In the genomic region with DNA sequence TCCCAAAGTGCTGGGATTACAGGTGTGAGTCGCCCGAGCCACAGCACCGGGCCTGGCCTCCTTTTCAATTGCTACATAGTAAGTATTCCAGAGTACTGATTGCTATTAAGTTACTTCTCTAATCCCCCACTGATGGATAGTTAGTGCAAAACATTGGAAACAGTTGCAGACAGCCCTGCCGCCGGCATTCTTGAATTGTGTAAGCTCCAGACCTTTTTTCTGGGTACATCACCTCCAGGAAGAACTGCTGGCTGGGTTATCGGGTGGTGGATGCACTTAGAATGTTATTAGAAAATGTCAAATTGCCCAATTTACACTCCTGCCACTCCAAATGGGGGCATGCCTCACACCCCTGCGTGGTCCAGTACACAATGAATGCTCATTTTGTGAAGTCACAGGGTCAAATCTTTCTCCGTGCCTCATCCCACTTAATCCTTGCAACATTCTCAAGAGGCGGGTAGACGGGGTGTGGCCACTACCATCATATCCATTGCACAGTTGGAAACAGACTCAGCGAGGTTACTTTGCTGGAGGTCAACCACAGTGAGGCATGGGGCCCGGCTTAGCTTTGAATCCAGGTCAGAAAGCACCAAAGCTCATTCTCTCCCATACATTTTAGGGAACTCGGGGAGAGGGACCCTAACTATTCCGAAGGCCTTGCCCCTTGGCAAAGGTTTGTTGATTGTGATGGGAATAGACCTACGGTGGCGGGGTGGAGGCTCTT, we compare ENCODE assay signal across 8 cellular contexts. TPM values are rescaled to one million over a fixed set of nuclear protein-coding genes. Genes with fewer than 3 reads are reported as not detected.
DNase-seq lines count a peak whose midpoint lies in the region; ATAC-seq and TF ChIP-seq lines count a peak whose summit lies in the region.

No MANE protein-coding gene starts in this region.

- H4K91ac ChIP-seq in trophoblast cell (ENCODE audit: low read depth, low read length), result peak overlapping the region; percentile 80

- H3K18ac ChIP-seq in trophoblast cell (ENCODE audit: low read length), result peak overlapping the region; percentile 3

- H3K9ac ChIP-seq in ES-I3 (ENCODE audit: low read depth, low read length) (peak overlapping the region; percentile 37; the same call in 1 of the 2 replicates), duodenal mucosa (ENCODE audit: low read depth in 1 of 2, low read length in 2 of 2) (peak overlapping the region; percentile 22 to 63), trophoblast cell (ENCODE audit: low read length) (no peak overlapping the region)

- H3K4me3 ChIP-seq in duodenal mucosa (ENCODE audit: low read depth in 1 of 2, low read length in 2 of 2) (peak overlapping the region; percentile 68 to 69), trophoblast cell (ENCODE audit: low read depth, low read length) (peak overlapping the region; percentile 67)

- peak overlapping the region; percentile 72 for H4K8ac ChIP-seq in trophoblast cell (ENCODE audit: low read depth, low read length)

- no peak overlapping the region for H3K23ac ChIP-seq in trophoblast cell (ENCODE audit: low read length)

- WGBS in trophoblast cell (ENCODE audit: extremely low coverage, insufficient coverage, insufficient read length), result no CpG with 5 or more reads among the region's 16 CpGs

- no peak overlapping the region for H3K27ac ChIP-seq in duodenal mucosa (ENCODE audit: low read depth, low read length)
- H3K27ac ChIP-seq in trophoblast cell (ENCODE audit: low read depth, low read length), result no peak overlapping the region

- H3K4me1 ChIP-seq in ES-I3 (ENCODE audit: insufficient read depth, low read length) (no peaks in the 10 kb centered on the region; the same call in 1 of the 2 replicates), duodenal mucosa (ENCODE audit: control insufficient read depth in 1 of 2, insufficient read depth in 2 of 2, low read length in 2 of 2) (peaks cover 36 to 37% of the 10 kb centered on the region in 2 donors), trophoblast cell (ENCODE audit: control insufficient read depth in 1 of 2, insufficient read depth in 2 of 2, low read length in 2 of 2) (peaks cover 21 to 26% of the 10 kb centered on the region in 2 experiments)

- TF ChIP-seq CTCF in GM20000 (IDR thresholded peaks at IDR 0.05; ENCODE audit: extremely low read depth, missing control alignments), result no peak

- peak overlapping the region; percentile 20 for H2BK120ac ChIP-seq in trophoblast cell (ENCODE audit: insufficient read depth, low read length, poor library complexity)

- H3K79me1 ChIP-seq in trophoblast cell (ENCODE audit: low read length), result peaks cover 30% of the 10 kb centered on the region

- H3K9me3 ChIP-seq in ES-I3 (ENCODE audit: control insufficient read depth, insufficient read depth, low read length) (no peaks in the 10 kb centered on the region), duodenal mucosa (ENCODE audit: control insufficient read depth in 1 of 2, low read length in 2 of 2) (no peaks in the 10 kb centered on the region), trophoblast cell (ENCODE audit: insufficient read depth, low read depth, low read length) (no peaks in the 10 kb centered on the region)

- no peak for ATAC-seq in GM18520 (IDR thresholded peaks at IDR 0.05; ENCODE audit: unreplicated experiment)
- ATAC-seq in GM19035 (IDR thresholded peaks at IDR 0.05; ENCODE audit: unreplicated experiment), result no peak

- H3K4ac ChIP-seq in trophoblast cell (ENCODE audit: low read depth, low read length), result peak overlapping the region; percentile 18

- peak overlapping the region; percentile 68 for H4K12ac ChIP-seq in trophoblast cell (ENCODE audit: low read depth, low read length)

- H3K79me2 ChIP-seq in trophoblast cell (ENCODE audit: control insufficient read depth, insufficient read depth, low read length, poor library complexity), result peaks cover 33% of the 10 kb centered on the region

- peak overlapping the region; percentile 42 for H2BK5ac ChIP-seq in trophoblast cell (ENCODE audit: low read depth, low read length, poor library complexity)

- DNase-seq in NCI-H2227 treated with DMSO at 0.1 percent for 48 hours (lab: John Stamatoyannopoulos, UW), result peak; percentile 24
- DNase-seq in trophoblast cell, result peak; percentile 87 to 92
- DNase-seq in activated effector memory CD4-positive, alpha-beta T cell treated with Interleukin-2 at 50 U/mL for 16 hours, result no peak
- no peak for DNase-seq in GM20000 (ENCODE audit: low spot score)

- H2AK5ac ChIP-seq in trophoblast cell (ENCODE audit: low read length), result peak overlapping the region; percentile 32

- no peaks in the 10 kb centered on the region for H3K27me3 ChIP-seq in duodenal mucosa (ENCODE audit: control insufficient read depth in 1 of 2, insufficient read depth in 2 of 2, low read length in 2 of 2)
- H3K27me3 ChIP-seq in trophoblast cell (ENCODE audit: insufficient read depth, low read length), result no peaks in the 10 kb centered on the region

- H2BK12ac ChIP-seq in trophoblast cell (ENCODE audit: low read length), result peak overlapping the region; percentile 12

- H3K14ac ChIP-seq in trophoblast cell (ENCODE audit: low read length), result peak overlapping the region; percentile 38

- H2AFZ ChIP-seq in trophoblast cell (ENCODE audit: insufficient read depth, low read length, poor library complexity), result peak overlapping the region; percentile 42

- no peaks in the 10 kb centered on the region for H3K36me3 ChIP-seq in ES-I3 (ENCODE audit: insufficient read depth, low read length)
- H3K36me3 ChIP-seq in duodenal mucosa (ENCODE audit: control insufficient read depth in 1 of 2, insufficient read depth in 2 of 2, low read length in 2 of 2), result no peaks in the 10 kb centered on the region
- H3K36me3 ChIP-seq in trophoblast cell (ENCODE audit: control insufficient read depth in 1 of 2, insufficient read depth in 2 of 2, low read length in 2 of 2), result peaks cover 0 to 2% of the 10 kb centered on the region in 2 experiments

- H3K4me2 ChIP-seq in trophoblast cell (ENCODE audit: low read length), result peak overlapping the region; percentile 75

RNA-seq across cellular contexts. Expression of a gene that starts 1.0 kb away (rescaled TPM):
- 37.1 and 37.3 TPM in 2 replicates for polyA plus RNA-seq in trophoblast cell (2013)

RNA-seq across cellular contexts. Expression of a gene that starts 58.6 kb away (rescaled TPM):
- 15.1 and 16.0 TPM in 2 replicates for polyA plus RNA-seq in trophoblast cell (2013)

Comparison
In these comparisons a context has a peak if more than half of its experiments do, and no peak if none do; other contexts are left out.
1. DNase-seq: peak in NCI-H2227 treated with DMSO at 0.1 percent for 48 hours (single experiment) and trophoblast cell (2 of 2); none in activated effector memory CD4-positive, alpha-beta T cell treated with Interleukin-2 at 50 U/mL for 16 hours (single experiment) and GM20000 (single experiment).